1 cellular context compared by ENCODE assay signal in the genomic region with DNA sequence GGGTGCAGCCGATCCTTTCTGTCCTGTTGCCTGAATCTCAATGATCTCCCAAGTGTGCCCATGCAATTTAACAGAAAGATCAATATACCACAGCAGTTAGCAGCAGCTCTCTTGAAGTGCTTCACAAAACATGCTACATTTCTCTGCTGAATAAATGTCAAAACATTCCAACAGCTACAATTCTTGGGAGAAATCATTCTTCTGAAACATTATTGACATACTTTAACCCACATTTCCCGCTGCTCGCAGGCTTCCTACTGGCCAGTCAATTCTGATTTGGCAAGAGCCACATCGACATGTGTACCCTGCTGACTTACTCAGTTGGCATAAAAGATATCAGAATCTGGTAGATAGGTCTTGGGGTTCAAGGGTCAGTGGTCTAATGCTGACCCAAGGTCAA.
TF ChIP-seq lines count a peak whose summit lies in the region.

No MANE protein-coding gene starts in this region.

TF ChIP-seq in H1, 55 proteins besides CTCF, POLR2A, EP300 and RAD21 (continued from another document):
- TF ChIP-seq BCL11A (IDR thresholded peaks at IDR 0.05; ENCODE audit: low read depth in 2 of 2, low read length in 2 of 2) (no peak), SIRT6 (IDR thresholded peaks at IDR 0.05; ENCODE audit: low read length) (no peak), ASH2L (IDR thresholded peaks at IDR 0.05; ENCODE audit: low read length) (no peak)
